ENCODE assay signal across 8 cellular contexts in the genomic region with DNA sequence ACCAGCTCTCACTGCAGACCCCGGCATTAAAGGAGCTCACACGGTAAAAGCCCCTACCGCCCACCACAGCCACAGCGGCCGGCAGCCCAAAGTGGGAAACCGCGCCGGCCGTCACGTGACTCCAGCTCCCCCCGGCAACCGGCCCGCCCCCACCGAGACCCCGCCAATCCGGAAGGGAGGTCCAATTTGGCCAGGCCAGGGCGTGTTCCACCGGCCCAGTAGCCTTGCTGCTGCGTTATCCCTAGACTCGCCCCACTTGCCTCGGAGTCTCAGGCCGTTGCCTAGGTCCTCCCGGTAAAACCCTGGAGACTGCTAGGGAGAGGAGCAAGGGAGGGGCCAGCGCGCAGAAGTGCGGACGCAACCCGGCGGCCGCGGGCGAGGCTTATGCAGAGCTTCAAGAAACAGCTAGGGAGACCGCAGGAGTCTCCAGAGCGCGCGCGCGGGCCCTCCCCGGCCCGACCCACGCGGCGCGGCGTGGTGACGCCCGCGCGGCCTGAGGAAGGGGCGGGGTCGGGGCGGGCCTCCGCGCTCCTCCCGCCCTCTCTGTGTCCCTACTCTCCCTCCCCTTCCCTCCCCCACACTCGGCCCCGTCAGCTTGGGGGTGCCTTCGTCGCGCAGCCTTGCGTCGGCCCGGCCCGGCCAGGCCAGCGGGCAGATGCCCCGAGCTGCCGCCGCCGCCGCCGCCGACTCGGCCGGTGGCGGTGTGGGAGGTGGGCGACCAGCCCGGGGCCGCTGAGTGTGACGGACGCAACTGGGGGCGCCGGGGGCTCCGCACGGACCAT.
DNase-seq lines count a peak whose midpoint lies in the region; ATAC-seq lines count a peak whose summit lies in the region.

A gene with protein sequence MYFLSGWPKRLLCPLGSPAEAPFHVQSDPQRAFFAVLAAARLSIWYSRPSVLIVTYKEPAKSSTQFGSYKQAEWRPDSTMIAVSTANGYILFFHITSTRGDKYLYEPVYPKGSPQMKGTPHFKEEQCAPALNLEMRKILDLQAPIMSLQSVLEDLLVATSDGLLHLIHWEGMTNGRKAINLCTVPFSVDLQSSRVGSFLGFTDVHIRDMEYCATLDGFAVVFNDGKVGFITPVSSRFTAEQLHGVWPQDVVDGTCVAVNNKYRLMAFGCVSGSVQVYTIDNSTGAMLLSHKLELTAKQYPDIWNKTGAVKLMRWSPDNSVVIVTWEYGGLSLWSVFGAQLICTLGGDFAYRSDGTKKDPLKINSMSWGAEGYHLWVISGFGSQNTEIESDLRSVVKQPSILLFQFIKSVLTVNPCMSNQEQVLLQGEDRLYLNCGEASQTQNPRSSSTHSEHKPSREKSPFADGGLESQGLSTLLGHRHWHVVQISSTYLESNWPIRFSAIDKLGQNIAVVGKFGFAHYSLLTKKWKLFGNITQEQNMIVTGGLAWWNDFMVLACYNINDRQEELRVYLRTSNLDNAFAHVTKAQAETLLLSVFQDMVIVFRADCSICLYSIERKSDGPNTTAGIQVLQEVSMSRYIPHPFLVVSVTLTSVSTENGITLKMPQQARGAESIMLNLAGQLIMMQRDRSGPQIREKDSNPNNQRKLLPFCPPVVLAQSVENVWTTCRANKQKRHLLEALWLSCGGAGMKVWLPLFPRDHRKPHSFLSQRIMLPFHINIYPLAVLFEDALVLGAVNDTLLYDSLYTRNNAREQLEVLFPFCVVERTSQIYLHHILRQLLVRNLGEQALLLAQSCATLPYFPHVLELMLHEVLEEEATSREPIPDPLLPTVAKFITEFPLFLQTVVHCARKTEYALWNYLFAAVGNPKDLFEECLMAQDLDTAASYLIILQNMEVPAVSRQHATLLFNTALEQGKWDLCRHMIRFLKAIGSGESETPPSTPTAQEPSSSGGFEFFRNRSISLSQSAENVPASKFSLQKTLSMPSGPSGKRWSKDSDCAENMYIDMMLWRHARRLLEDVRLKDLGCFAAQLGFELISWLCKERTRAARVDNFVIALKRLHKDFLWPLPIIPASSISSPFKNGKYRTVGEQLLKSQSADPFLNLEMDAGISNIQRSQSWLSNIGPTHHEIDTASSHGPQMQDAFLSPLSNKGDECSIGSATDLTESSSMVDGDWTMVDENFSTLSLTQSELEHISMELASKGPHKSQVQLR (N-terminal part only) (plus strand): TSS at position 578 of the 782 bp plus-strand sequence. CDS start 203 bp downstream, at position 781.

- ATAC-seq in GM19467 (IDR thresholded peaks at IDR 0.05; ENCODE audit: unreplicated experiment) (peak; percentile 62), memory B cell (ENCODE audit: low read depth) (peak; percentile 79)
- ATAC-seq in effector memory CD8-positive, alpha-beta T cell (replicated peaks), result peak; percentile 87

- peak within 1 kb of the TSS; percentile 98 to 99 for H3K27ac Mint-ChIP-seq in effector memory CD8-positive, alpha-beta T cell
- peak within 1 kb of the TSS; percentile 98 for H3K27ac Mint-ChIP-seq in memory B cell

- H3K27me3 Mint-ChIP-seq in effector memory CD8-positive, alpha-beta T cell, result no peaks in the 10 kb centered on the region
- no peaks in the 10 kb centered on the region for H3K27me3 Mint-ChIP-seq in memory B cell

- peaks cover 42 to 62% of the 10 kb centered on the region in 2 donors for H3K4me1 Mint-ChIP-seq in effector memory CD8-positive, alpha-beta T cell (ENCODE audit: low read depth in 2 of 2)
- peaks cover 40% of the 10 kb centered on the region for H3K4me1 Mint-ChIP-seq in memory B cell

- peaks cover 16% of the 10 kb centered on the region for H3K36me3 Mint-ChIP-seq in effector memory CD8-positive, alpha-beta T cell (ENCODE audit: insufficient read depth)
- peaks cover 2% of the 10 kb centered on the region for H3K36me3 Mint-ChIP-seq in memory B cell

- no peaks in the 10 kb centered on the region for H3K9me3 Mint-ChIP-seq in effector memory CD8-positive, alpha-beta T cell
- H3K9me3 Mint-ChIP-seq in memory B cell, result no peaks in the 10 kb centered on the region

- peak; percentile 94 for DNase-seq in COLO668 (lab: John Stamatoyannopoulos, UW; ENCODE audit: unreplicated experiment)
- peak; percentile 63 for DNase-seq in HS-27A (ENCODE audit: low read depth)
- peak; percentile 96 for DNase-seq in NK-92 treated with Interleukin-12 subunit alpha and Interleukin-12 subunit beta, amount 100 ng/mL, for 24 hours (lab: John Stamatoyannopoulos, UW)
- peak; percentile 71 to 89 (median 83) for DNase-seq in activated CD8-positive, alpha-beta memory T cell treated with anti-CD3 and anti-CD28 coated beads for 48 hours (ENCODE audit: low read depth in 2 of 3, low spot score in 2 of 3)
- peak; percentile 83 to 86 (median 83) for DNase-seq in effector memory CD8-positive, alpha-beta T cell
- DNase-seq in memory B cell (ENCODE audit: low spot score in 2 of 2), result peak; percentile 84 to 89
- peak; percentile 76 for DNase-seq in stimulated activated CD8-positive, alpha-beta memory T cell treated with anti-CD3 and anti-CD28 coated beads, Interleukin-12 subunit alpha, Interleukin-12 subunit beta, amount 100 ng/mL, for 1 hour (ENCODE audit: low read depth)

- H3K4me3 Mint-ChIP-seq in effector memory CD8-positive, alpha-beta T cell, result peak within 1 kb of the TSS; percentile 99 to 100
- peak within 1 kb of the TSS; percentile 100 for H3K4me3 Mint-ChIP-seq in memory B cell

Comparison
In these comparisons a context has a peak if more than half of its experiments do, and no peak if none do; other contexts are left out.
1. Peak in every context shown above with its lines: DNase-seq and ATAC-seq.